In the genomic region with DNA sequence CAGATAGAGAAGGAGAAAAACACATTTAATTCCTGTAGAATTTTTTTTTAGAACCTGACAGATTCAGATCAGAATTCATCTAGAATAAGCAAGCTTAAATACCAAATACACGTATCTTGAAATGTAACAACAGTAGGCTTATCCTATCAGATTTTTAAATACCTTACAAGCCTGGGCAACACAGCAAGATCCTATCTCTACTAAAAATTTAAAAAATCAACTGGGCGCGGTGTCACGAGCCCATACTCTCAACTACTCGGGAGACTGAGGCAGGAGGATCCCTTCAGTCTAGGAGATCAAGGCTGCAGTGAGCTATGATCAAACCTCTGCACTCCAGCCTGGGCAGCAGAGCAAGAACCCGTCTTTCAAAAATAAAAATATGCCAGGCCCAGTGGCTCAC, we compare ENCODE assay signal across 23 cellular contexts. TPM values are rescaled to one million over a fixed set of nuclear protein-coding genes. Genes with fewer than 3 reads are reported as not detected.
DNase-seq lines count a peak whose midpoint lies in the region; ATAC-seq, FAIRE-seq and TF ChIP-seq lines count a peak whose summit lies in the region.
"Had no signal": no experiment of that assay in that cellular context is flagged by ENCODE, and none has a peak within 500 bp of the region (broad histone marks: within the 10 kb centered on the region; RNA-seq: fewer than 3 reads in every experiment).

No MANE protein-coding gene starts in this region.

- DNase-seq in HepG2 (ENCODE audit: low spot score) (no peak), right lobe of liver (no peak), mesothelial cell of epicardium (ENCODE audit: low spot score in 2 of 2, unreplicated experiment in 2 of 2) (no peak), ovary (no peak), lower lobe of right lung (no peak)
- DNase-seq: CD4-positive, CD25-positive, alpha-beta regulatory T cell; CD8-positive, alpha-beta T cell; DMS 273 treated with DMSO at 0.1 percent for 48 hours; DMS79; EL; GDM1; GM23248 had no signal

- no peak overlapping the region for H3K4me3 Mint-ChIP-seq in mesothelial cell of epicardium
- H3K4me3 Mint-ChIP-seq: B cell; CD8-positive, alpha-beta T cell had no signal

- H3K4me1 ChIP-seq in HepG2 (ENCODE audit: insufficient read depth, low read length), result peaks cover 33% of the 10 kb centered on the region
- peaks cover 0 to 9% (median 3%) of the 10 kb centered on the region in 4 donors for H3K4me1 ChIP-seq in right lobe of liver
- no peaks in the 10 kb centered on the region for H3K4me1 ChIP-seq in urinary bladder (ENCODE audit: insufficient read depth)
- peaks cover 1% of the 10 kb centered on the region for H3K4me1 ChIP-seq in ovary (ENCODE audit: insufficient read depth)
- peaks cover 9% of the 10 kb centered on the region for H3K4me1 ChIP-seq in lower lobe of right lung
- H3K4me1 ChIP-seq: HAP-1 had no signal

- no peaks in the 10 kb centered on the region for H3K4me1 Mint-ChIP-seq in mesothelial cell of epicardium

- H3K36me3 ChIP-seq in HepG2 (replicated peaks in 1 of 2; ENCODE audit: control insufficient read depth in 1 of 2, insufficient read depth in 2 of 2, low read length in 2 of 2) (peaks cover 19 to 51% of the 10 kb centered on the region in 2 experiments), right lobe of liver (peaks cover 0 to 39% (median 8%) of the 10 kb centered on the region in 4 donors), urinary bladder (ENCODE audit: insufficient read depth) (peaks cover 1% of the 10 kb centered on the region), ovary (no peaks in the 10 kb centered on the region), lower lobe of right lung (peaks cover 32% of the 10 kb centered on the region)

- peak overlapping the region; percentile 0 for H3K27ac ChIP-seq in HepG2 (ENCODE audit: extremely low read length, insufficient read depth, low read length)
- H3K27ac ChIP-seq in right lobe of liver, result no peak overlapping the region
- H3K27ac ChIP-seq in urinary bladder (ENCODE audit: low read depth), result peak overlapping the region; percentile 60
- no peak overlapping the region for H3K27ac ChIP-seq in ovary
- no peak overlapping the region for H3K27ac ChIP-seq in lower lobe of right lung
- H3K27ac ChIP-seq: 22Rv1, BLaER1, C4-2B, GM23248 had no signal

- H3K9me3 ChIP-seq in HepG2 (ENCODE audit: low read length) (no peaks in the 10 kb centered on the region), right lobe of liver (no peaks in the 10 kb centered on the region), ovary (no peaks in the 10 kb centered on the region), lower lobe of right lung (no peaks in the 10 kb centered on the region)
- H3K9me3 ChIP-seq: HAP-1 had no signal

- peaks cover 75% of the 10 kb centered on the region for H3K79me2 ChIP-seq in HepG2 (ENCODE audit: insufficient read depth, low read length)

- TF ChIP-seq RAD21 in HepG2 (CRISPR knock-in tag; IDR thresholded peaks at IDR 0.05), result no peak

- H3K4me3 ChIP-seq in HepG2 (replicated peaks in 1 of 3; ENCODE audit: insufficient read depth in 1 of 3, low read depth in 2 of 3, low read length in 3 of 3) (no peak overlapping the region), right lobe of liver (no peak overlapping the region), urinary bladder (ENCODE audit: low read depth, low read length) (no peak overlapping the region), ovary (no peak overlapping the region), lower lobe of right lung (no peak overlapping the region)
- H3K4me3 ChIP-seq: BLaER1, GM12878, GM23248, HAP-1 had no signal

- CTCF ChIA-PET in HepG2 (lab: Yijun Ruan, JAX; ENCODE audit: low intra/inter-chr PET ratio, low total read pairs), result no interaction called here

- no peak overlapping the region for H3K4me2 ChIP-seq in HepG2 (ENCODE audit: low read depth, low read length)
- H3K4me2 ChIP-seq: BLaER1 had no signal

- no peaks in the 10 kb centered on the region for H3K9me3 Mint-ChIP-seq in mesothelial cell of epicardium
- H3K9me3 Mint-ChIP-seq: CD4-positive, CD25-positive, alpha-beta regulatory T cell; CD8-positive, alpha-beta T cell had no signal

- H3K9ac ChIP-seq in HepG2 (ENCODE audit: insufficient read depth, low read depth, low read length), result no peak overlapping the region
- H3K9ac ChIP-seq: BLaER1, GM23248 had no signal

- H2AFZ ChIP-seq in HepG2 (ENCODE audit: low read length), result no peak overlapping the region
- H2AFZ ChIP-seq: GM23248 had no signal

- peaks cover 20% of the 10 kb centered on the region for H3K36me3 Mint-ChIP-seq in mesothelial cell of epicardium

- no peaks in the 10 kb centered on the region for H3K27me3 Mint-ChIP-seq in mesothelial cell of epicardium (ENCODE audit: low read depth)
- H3K27me3 Mint-ChIP-seq: B cell; CD4-positive, CD25-positive, alpha-beta regulatory T cell had no signal

- H4K20me1 ChIP-seq in HepG2 (ENCODE audit: insufficient read depth, low read length), result peaks cover 68% of the 10 kb centered on the region
- H4K20me1 ChIP-seq: BLaER1 had no signal

- in situ Hi-C loops in HepG2 (cut with HindIII; ENCODE audit: extremely low pct_ligation_motif_present, low pct_unique_long_range_greater_than_20kb), result no loop called here

- TF ChIP-seq POLR2A in HepG2 (IDR thresholded peaks at IDR 0.05; ENCODE audit: insufficient read depth in 1 of 2, low read depth in 2 of 2, low read length in 2 of 2) (no peak), right lobe of liver (IDR thresholded peaks at IDR 0.05) (no peak), ovary (IDR thresholded peaks at IDR 0.05) (no peak)

- TF ChIP-seq EP300 in HepG2 (IDR thresholded peaks at IDR 0.05; ENCODE audit: low read depth in 2 of 2, low read length in 2 of 2), result no peak
- no peak for TF ChIP-seq EP300 in HepG2 (CRISPR knock-in tag; IDR thresholded peaks at IDR 0.05; ENCODE audit: borderline replicate concordance)
- no peak for TF ChIP-seq EP300 in ovary (IDR thresholded peaks at IDR 0.05)

- TF ChIP-seq CTCF in HepG2 (CRISPR knock-in tag; IDR thresholded peaks at IDR 0.05) (no peak), right lobe of liver (IDR thresholded peaks at IDR 0.05) (no peak), mesothelial cell of epicardium (IDR thresholded peaks at IDR 0.05; ENCODE audit: unreplicated experiment) (no peak), ovary (IDR thresholded peaks at IDR 0.05) (no peak), lower lobe of right lung (IDR thresholded peaks at IDR 0.05) (no peak)

- POLR2A ChIA-PET in HepG2 (lab: Yijun Ruan, JAX), result interaction anchor here (1.0 to 2.4 kb wide), 4 partner anchors 11 to 32 kb away, joined by 3 to 9 read pairs (median 4); a partner anchor contains a TSS

- H3K27me3 ChIP-seq in HepG2 (ENCODE audit: control insufficient read depth in 1 of 2, insufficient read depth in 2 of 2, low read length in 2 of 2) (no peaks in the 10 kb centered on the region), right lobe of liver (no peaks in the 10 kb centered on the region), ovary (no peaks in the 10 kb centered on the region), lower lobe of right lung (ENCODE audit: low read depth) (no peaks in the 10 kb centered on the region)
- H3K27me3 ChIP-seq: BLaER1 had no signal

- BruUV-seq in HepG2 (replicated peaks; lab: Mats Ljungman, UMichigan), result no TSS peak

- 96% methylated on average over 6 of the region's 6 CpGs for whole genome bisulfite sequencing in HepG2 (ENCODE audit: low lambda C conversion rate)
- 91% methylated on average over 6 of the region's 6 CpGs for WGBS in right lobe of liver (ENCODE audit: insufficient coverage, low coverage, low lambda C conversion rate, missing lambda C conversion rate)
- 81% methylated on average over 6 of the region's 6 CpGs for WGBS in urinary bladder
- WGBS in ovary, 3 donors, result 87 to 89% (median 87%) methylated on average over 6 of the region's 6 CpGs

- FAIRE-seq in HepG2 (lab: Jason Lieb, UNC), result no peak
- FAIRE-seq: A204.1, D721Med, GM12878, GM19239, H54 had no signal

- intact Hi-C loops in HepG2 (cut with micrococcal nuclease; ENCODE audit: unreplicated experiment) (no loop called here), right lobe of liver (cut with DNase I) (no loop called here), ovary (cut with DNase I) (no loop called here), lower lobe of right lung (cut with DNase I) (no loop called here)

- H3K27ac Mint-ChIP-seq in mesothelial cell of epicardium, result peak overlapping the region; percentile 50
- H3K27ac Mint-ChIP-seq: B cell had no signal

- no peak for ATAC-seq in HepG2
- no peak for ATAC-seq in right lobe of liver
- ATAC-seq in lower lobe of right lung, result no peak
- ATAC-seq: CD8-positive, alpha-beta T cell; GM12878 had no signal

RNA-seq across cellular contexts. Expression of a gene that starts 13.5 kb away (rescaled TPM):
- 120 and 156 TPM in 2 replicates for total RNA-seq in HepG2 (2016; rRNA removed; fragmentation: Illumina TruSeq; extraction: Trizol)
- total RNA-seq in HepG2 (2016; cell fraction: cytosol; rRNA removed; fragmentation: Illumina TruSeq; extraction: Trizol; ENCODE audit: low read depth), result 10.7 and 14.1 TPM in 2 replicates
- 117 and 150 TPM in 2 replicates for total RNA-seq in HepG2 (2016; cell fraction: insoluble cytoplasmic fraction; rRNA removed; fragmentation: Illumina TruSeq; extraction: Trizol)
- 29.9 and 30.7 TPM in 2 replicates for total RNA-seq in HepG2 (2016; cell fraction: membrane; rRNA removed; fragmentation: Illumina TruSeq; extraction: Trizol)
- 86.5 and 102 TPM in 2 replicates for total RNA-seq in HepG2 (2016; cell fraction: nucleus; rRNA removed; fragmentation: Illumina TruSeq; extraction: Trizol)
- 84.2 and 86.4 TPM in 2 replicates for polyA plus RNA-seq in HepG2 (2011; rRNA removed)
- 56.8 and 64.7 TPM in 2 replicates for polyA plus RNA-seq in HepG2 (2011; cell fraction: cytosol; rRNA removed)
- 77.2 and 84.5 TPM in 2 replicates for polyA plus RNA-seq in HepG2 (2011; cell fraction: nucleus; rRNA removed)
- polyA plus RNA-seq in HepG2 (2012), result 59.6 and 89.0 TPM in 2 replicates
- 5.3 and 5.6 TPM in 2 replicates for polyA plus RNA-seq in HepG2 (2016; cell fraction: cytosol; fragmentation: Illumina TruSeq; extraction: Trizol; ENCODE audit: low read depth)
- 71.5 and 71.7 TPM in 2 replicates for polyA plus RNA-seq in HepG2 (2016; cell fraction: insoluble cytoplasmic fraction; fragmentation: Illumina TruSeq; extraction: Trizol; ENCODE audit: low read depth)
- polyA plus RNA-seq in HepG2 (2016; cell fraction: membrane; fragmentation: Illumina TruSeq; extraction: Trizol; ENCODE audit: low read depth), result 8.6 and 11.1 TPM in 2 replicates
- polyA plus RNA-seq in HepG2 (2016; cell fraction: nucleus; fragmentation: Illumina TruSeq; extraction: Trizol; ENCODE audit: insufficient read depth, low read depth), result 66.2 and 73.5 TPM in 2 replicates
- 73.6 and 303 TPM in 2 replicates for polyA minus RNA-seq in HepG2 (2011; rRNA and poly(A)+ RNA removed; ENCODE audit: low replicate concordance)
- polyA minus RNA-seq in HepG2 (2011; cell fraction: cytosol; rRNA and poly(A)+ RNA removed), result 201 and 237 TPM in 2 replicates
- polyA minus RNA-seq in HepG2 (2011; cell fraction: nucleus; rRNA and poly(A)+ RNA removed), result 162 and 215 TPM in 2 replicates
- total RNA-seq in right lobe of liver, result 100 to 1,000 TPM; 112 to 202 (median 190) TPM
- total RNA-seq in mesothelial cell of epicardium, result 52.2 to 57.5 TPM (median 54.3 TPM) in 3 replicates
- 76.0 TPM for total RNA-seq in urinary bladder
- polyA plus RNA-seq in urinary bladder, result 15.1 TPM
- total RNA-seq in ovary, result 10 to 100 TPM; 20.1 to 53.0 (median 41.1) TPM
- polyA plus RNA-seq in ovary, result 10 to 100 TPM; 10.6 to 24.6 TPM
- 67.1 TPM for total RNA-seq in lower lobe of right lung

RNA-seq across cellular contexts. Expression of a gene that starts 13.6 kb away (rescaled TPM):
- total RNA-seq in HepG2 (2016; rRNA removed; fragmentation: Illumina TruSeq; extraction: Trizol) (14.7 and 18.0 TPM in 2 replicates), right lobe of liver (10 to 100 TPM in 5 of 6 experiments, 1 to 10 TPM in 1; 6.9 to 25.2 (median 14.1) TPM), mesothelial cell of epicardium (35.5 to 39.4 TPM (median 37.5 TPM) in 3 replicates), urinary bladder (13.9 TPM), ovary (10 to 100 TPM in 5 of 7 donors, 1 to 10 TPM in 2; 7.4 to 16.3 (median 10.5) TPM), lower lobe of right lung (14.6 TPM)
- total RNA-seq in HepG2 (2016; cell fraction: cytosol; rRNA removed; fragmentation: Illumina TruSeq; extraction: Trizol; ENCODE audit: low read depth), result 26.3 and 36.8 TPM in 2 replicates
- total RNA-seq in HepG2 (2016; cell fraction: insoluble cytoplasmic fraction; rRNA removed; fragmentation: Illumina TruSeq; extraction: Trizol), result 13.8 and 19.0 TPM in 2 replicates
- total RNA-seq in HepG2 (2016; cell fraction: membrane; rRNA removed; fragmentation: Illumina TruSeq; extraction: Trizol), result 38.9 and 47.5 TPM in 2 replicates
- 9.0 and 10.9 TPM in 2 replicates for total RNA-seq in HepG2 (2016; cell fraction: nucleus; rRNA removed; fragmentation: Illumina TruSeq; extraction: Trizol)
- polyA plus RNA-seq in HepG2 (2011; rRNA removed) (21.3 and 29.4 TPM in 2 replicates), urinary bladder (16.2 TPM), ovary (10 to 100 TPM in 1 of 2 donors, 1 to 10 TPM in 1; 6.1 to 18.1 TPM)
- polyA plus RNA-seq in HepG2 (2011; cell fraction: cytosol; rRNA removed), result 20.7 and 26.7 TPM in 2 replicates
- polyA plus RNA-seq in HepG2 (2011; cell fraction: nucleus; rRNA removed), result 68.4 and 69.7 TPM in 2 replicates
- polyA plus RNA-seq in HepG2 (2012), result 17.2 and 19.1 TPM in 2 replicates
- 36.8 and 50.4 TPM in 2 replicates for polyA plus RNA-seq in HepG2 (2016; cell fraction: cytosol; fragmentation: Illumina TruSeq; extraction: Trizol; ENCODE audit: low read depth)
- polyA plus RNA-seq in HepG2 (2016; cell fraction: insoluble cytoplasmic fraction; fragmentation: Illumina TruSeq; extraction: Trizol; ENCODE audit: low read depth), result 17.0 and 17.1 TPM in 2 replicates
- 37.6 and 44.5 TPM in 2 replicates for polyA plus RNA-seq in HepG2 (2016; cell fraction: membrane; fragmentation: Illumina TruSeq; extraction: Trizol; ENCODE audit: low read depth)
- 23.5 and 24.6 TPM in 2 replicates for polyA plus RNA-seq in HepG2 (2016; cell fraction: nucleus; fragmentation: Illumina TruSeq; extraction: Trizol; ENCODE audit: insufficient read depth, low read depth)
- 12.3 and 13.2 TPM in 2 replicates for polyA minus RNA-seq in HepG2 (2011; rRNA and poly(A)+ RNA removed; ENCODE audit: low replicate concordance)
- 3.3 and 7.8 TPM in 2 replicates for polyA minus RNA-seq in HepG2 (2011; cell fraction: cytosol; rRNA and poly(A)+ RNA removed)
- 6.5 and 7.1 TPM in 2 replicates for polyA minus RNA-seq in HepG2 (2011; cell fraction: nucleus; rRNA and poly(A)+ RNA removed)

RNA-seq across cellular contexts. Expression of a gene that starts 24.6 kb away (rescaled TPM):
- total RNA-seq in HepG2 (2016; rRNA removed; fragmentation: Illumina TruSeq; extraction: Trizol) (3.5 and 8.1 TPM in 2 replicates), right lobe of liver (1 to 10 TPM in 5 of 6 experiments, under 1 TPM in 1; 0.86 to 3.1 (median 2.7) TPM), mesothelial cell of epicardium (22.4 to 24.6 TPM (median 23.4 TPM) in 3 replicates), urinary bladder (10.7 TPM), ovary (10 to 100 TPM in 4 of 7 donors, 1 to 10 TPM in 3; 5.0 to 14.9 (median 11.2) TPM), lower lobe of right lung (13.1 TPM)
- 9.1 and 11.4 TPM in 2 replicates for total RNA-seq in HepG2 (2016; cell fraction: cytosol; rRNA removed; fragmentation: Illumina TruSeq; extraction: Trizol; ENCODE audit: low read depth)
- 2.6 and 8.5 TPM in 2 replicates for total RNA-seq in HepG2 (2016; cell fraction: insoluble cytoplasmic fraction; rRNA removed; fragmentation: Illumina TruSeq; extraction: Trizol)
- 4.8 and 6.0 TPM in 2 replicates for total RNA-seq in HepG2 (2016; cell fraction: membrane; rRNA removed; fragmentation: Illumina TruSeq; extraction: Trizol)
- total RNA-seq in HepG2 (2016; cell fraction: nucleus; rRNA removed; fragmentation: Illumina TruSeq; extraction: Trizol), result 10.2 TPM in 2 replicates
- polyA plus RNA-seq in HepG2 (2011; rRNA removed) (2.4 and 2.7 TPM in 2 replicates), urinary bladder (7.9 TPM), ovary (1 to 10 TPM; 3.0 to 7.8 TPM)
- polyA plus RNA-seq in HepG2 (2011; cell fraction: cytosol; rRNA removed), result 0.77 and 1.5 TPM in 2 replicates
- polyA plus RNA-seq in HepG2 (2011; cell fraction: nucleus; rRNA removed), result 17.0 and 21.4 TPM in 2 replicates
- 1.5 and 1.6 TPM in 2 replicates for polyA plus RNA-seq in HepG2 (2012)
- polyA plus RNA-seq in HepG2 (2016; cell fraction: cytosol; fragmentation: Illumina TruSeq; extraction: Trizol; ENCODE audit: low read depth), result 1.0 and 1.8 TPM in 2 replicates
- 1.8 and 3.2 TPM in 2 replicates for polyA plus RNA-seq in HepG2 (2016; cell fraction: insoluble cytoplasmic fraction; fragmentation: Illumina TruSeq; extraction: Trizol; ENCODE audit: low read depth)
- 1.5 and 2.3 TPM in 2 replicates for polyA plus RNA-seq in HepG2 (2016; cell fraction: membrane; fragmentation: Illumina TruSeq; extraction: Trizol; ENCODE audit: low read depth)
- polyA plus RNA-seq in HepG2 (2016; cell fraction: nucleus; fragmentation: Illumina TruSeq; extraction: Trizol; ENCODE audit: insufficient read depth, low read depth), result 19.0 and 21.2 TPM in 2 replicates
- polyA minus RNA-seq in HepG2 (2011; rRNA and poly(A)+ RNA removed; ENCODE audit: low replicate concordance), result 2.2 and 13.0 TPM in 2 replicates
- polyA minus RNA-seq in HepG2 (2011; cell fraction: cytosol; rRNA and poly(A)+ RNA removed), result 1.2 and 2.1 TPM in 2 replicates
- 6.3 and 6.5 TPM in 2 replicates for polyA minus RNA-seq in HepG2 (2011; cell fraction: nucleus; rRNA and poly(A)+ RNA removed)

RNA-seq across cellular contexts. Expression of a gene that starts 35.2 kb away (rescaled TPM):
- 2.0 and 5.8 TPM in 2 replicates for total RNA-seq in HepG2 (2016; rRNA removed; fragmentation: Illumina TruSeq; extraction: Trizol)
- total RNA-seq in HepG2 (2016; cell fraction: cytosol; rRNA removed; fragmentation: Illumina TruSeq; extraction: Trizol; ENCODE audit: low read depth), result 1.8 and 2.5 TPM in 2 replicates
- total RNA-seq in HepG2 (2016; cell fraction: insoluble cytoplasmic fraction; rRNA removed; fragmentation: Illumina TruSeq; extraction: Trizol), result 1.6 and 5.0 TPM in 2 replicates
- total RNA-seq in HepG2 (2016; cell fraction: membrane; rRNA removed; fragmentation: Illumina TruSeq; extraction: Trizol), result 2.3 TPM in 2 replicates
- total RNA-seq in HepG2 (2016; cell fraction: nucleus; rRNA removed; fragmentation: Illumina TruSeq; extraction: Trizol), result 7.8 and 9.0 TPM in 2 replicates
- 11.4 and 18.0 TPM in 2 replicates for polyA plus RNA-seq in HepG2 (2011; rRNA removed)
- 5.4 and 6.1 TPM in 2 replicates for polyA plus RNA-seq in HepG2 (2011; cell fraction: cytosol; rRNA removed)
- 90.2 and 107 TPM in 2 replicates for polyA plus RNA-seq in HepG2 (2011; cell fraction: nucleus; rRNA removed)
- polyA plus RNA-seq in HepG2 (2012), result 10.2 and 11.2 TPM in 2 replicates
- polyA plus RNA-seq in HepG2 (2016; cell fraction: cytosol; fragmentation: Illumina TruSeq; extraction: Trizol; ENCODE audit: low read depth), result 0.93 and 1.5 TPM in 2 replicates
- polyA plus RNA-seq in HepG2 (2016; cell fraction: insoluble cytoplasmic fraction; fragmentation: Illumina TruSeq; extraction: Trizol; ENCODE audit: low read depth), result 1.1 and 1.4 TPM in 2 replicates
- 1.8 and 2.0 TPM in 2 replicates for polyA plus RNA-seq in HepG2 (2016; cell fraction: membrane; fragmentation: Illumina TruSeq; extraction: Trizol; ENCODE audit: low read depth)
- 29.8 and 32.4 TPM in 2 replicates for polyA plus RNA-seq in HepG2 (2016; cell fraction: nucleus; fragmentation: Illumina TruSeq; extraction: Trizol; ENCODE audit: insufficient read depth, low read depth)
- polyA minus RNA-seq in HepG2 (2011; rRNA and poly(A)+ RNA removed; ENCODE audit: low replicate concordance), result 0.84 and 2.9 TPM in 2 replicates
- polyA minus RNA-seq in HepG2 (2011; cell fraction: cytosol; rRNA and poly(A)+ RNA removed), result 0.62 and 1.3 TPM in 2 replicates
- polyA minus RNA-seq in HepG2 (2011; cell fraction: nucleus; rRNA and poly(A)+ RNA removed), result 4.0 and 7.6 TPM in 2 replicates
- 10 to 100 TPM in 1 of 6 experiments, 1 to 10 TPM in 5; 2.2 to 11.0 (median 3.1) TPM for total RNA-seq in right lobe of liver
- total RNA-seq in mesothelial cell of epicardium, result 34.7 to 36.5 TPM (median 34.9 TPM) in 3 replicates
- 3.5 TPM for total RNA-seq in urinary bladder
- polyA plus RNA-seq in urinary bladder, result 4.9 TPM
- total RNA-seq in ovary, result 1 to 10 TPM; 1.3 to 8.5 (median 5.5) TPM
- polyA plus RNA-seq in ovary, result 10 to 100 TPM in 1 of 2 donors, 1 to 10 TPM in 1; 3.6 to 10.8 TPM
- 8.4 TPM for total RNA-seq in lower lobe of right lung

Comparison
In these comparisons a context has a peak if more than half of its experiments do, and no peak if none do; other contexts are left out.
1. H3K27ac ChIP-seq: peak in HepG2 (single experiment) and urinary bladder (single experiment); none in right lobe of liver (0 of 3), ovary (0 of 2) and lower lobe of right lung (single experiment).